In the genomic region with DNA sequence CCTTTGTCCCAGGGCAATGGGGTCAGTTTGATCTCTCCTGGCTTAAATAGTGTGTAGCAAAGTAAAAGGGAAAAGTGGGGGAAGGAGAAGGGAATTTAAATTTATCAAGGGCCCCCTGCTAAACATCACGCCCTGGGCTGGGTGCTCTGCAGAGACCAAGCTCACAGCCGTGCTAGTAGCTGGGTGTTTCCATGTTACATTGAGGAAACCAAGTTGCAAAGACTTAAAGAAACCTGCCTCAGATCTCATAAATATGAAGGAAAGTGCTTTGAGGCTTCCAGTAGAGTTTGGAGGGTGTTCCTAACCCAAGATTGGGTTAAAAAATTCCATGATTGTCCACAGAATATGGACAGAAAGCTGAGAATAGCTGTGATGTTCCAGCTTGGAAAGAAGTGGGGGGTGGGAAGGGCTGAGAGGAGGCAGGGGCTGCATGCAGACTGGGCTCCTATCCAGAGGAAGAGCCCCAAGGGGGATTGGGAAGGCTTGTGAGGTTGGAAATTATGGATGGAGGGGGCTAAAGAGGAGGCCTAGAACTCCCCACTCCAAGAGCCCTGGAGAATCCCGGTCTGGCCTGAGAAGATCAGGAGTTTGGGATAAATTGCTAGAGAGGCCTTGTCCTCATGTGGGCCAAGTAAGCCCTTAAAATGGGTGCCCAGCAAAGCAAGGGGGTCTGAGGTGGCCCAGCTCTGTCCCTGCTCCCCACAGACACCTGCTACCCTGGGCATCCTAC, we compare ENCODE assay signal across 12 cellular contexts. TPM values are rescaled to one million over a fixed set of nuclear protein-coding genes. Genes with fewer than 3 reads are reported as not detected.
DNase-seq lines count a peak whose midpoint lies in the region; ATAC-seq and TF ChIP-seq lines count a peak whose summit lies in the region.
"Had no signal": no experiment of that assay in that cellular context is flagged by ENCODE, and none has a peak within 500 bp of the region (broad histone marks: within the 10 kb centered on the region; RNA-seq: fewer than 3 reads in every experiment).

No MANE protein-coding gene starts in this region.

- peaks cover 10% of the 10 kb centered on the region for H3K4me1 Mint-ChIP-seq in stimulated activated naive CD8-positive, alpha-beta T cell treated with anti-CD3 and anti-CD28 coated beads, Interleukin-15, amount 100 ng/mL, for 72 hours
- H3K4me1 Mint-ChIP-seq: IgD-negative memory B cell had no signal

- no peak for TF ChIP-seq CTCF in hepatocyte (IDR thresholded peaks at IDR 0.05; ENCODE audit: poor library complexity)

- intact Hi-C loops in posterior vena cava (cut with DNase I) = no loop called here

- DNase-seq in stimulated activated naive CD8-positive, alpha-beta T cell treated with anti-CD3 and anti-CD28 coated beads, Interleukin-15, amount 100 ng/mL, for 72 hours = no peak
- no peak for DNase-seq in stimulated activated naive CD8-positive, alpha-beta T cell treated with anti-CD3 and anti-CD28 coated beads, Interleukin-15, Interleukin-2, amounts not matched to agents 100 U/mL and 50 U/mL, for 24 hours
- DNase-seq in hepatocyte (ENCODE audit: low spot score) (peak; percentile 52), posterior vena cava (ENCODE audit: low spot score) (peak; percentile 18), GM19238 (ENCODE audit: insufficient read length, low spot score) (no peak)
- DNase-seq: NCI-H1930, T-helper 9 cell had no signal

- WGBS in hepatocyte (ENCODE audit: low lambda C conversion rate, missing lambda C conversion rate) = 26% methylated on average over 3 of the region's 3 CpGs

- peak overlapping the region; percentile 98 for H3K27ac ChIP-seq in hepatocyte

- no peaks in the 10 kb centered on the region for H3K36me3 ChIP-seq in hepatocyte (replicated peaks; ENCODE audit: insufficient read depth, low read depth)
- H3K36me3 ChIP-seq: left lung had no signal

- H3K9me3 ChIP-seq in hepatocyte (ENCODE audit: low read depth) = no peaks in the 10 kb centered on the region
- H3K9me3 ChIP-seq: left lung had no signal

- H2AFZ ChIP-seq in hepatocyte = no peak overlapping the region

- no peak overlapping the region for H3K4me3 ChIP-seq in hepatocyte
- H3K4me3 ChIP-seq: left lung had no signal

- no peaks in the 10 kb centered on the region for H3K79me2 ChIP-seq in hepatocyte

- peak overlapping the region; percentile 20 to 79 for H3K27ac Mint-ChIP-seq in stimulated activated naive CD8-positive, alpha-beta T cell treated with anti-CD3 and anti-CD28 coated beads, Interleukin-15, amount 100 ng/mL, for 72 hours
- H3K27ac Mint-ChIP-seq: IgD-negative memory B cell had no signal

- no peaks in the 10 kb centered on the region for H3K9me2 ChIP-seq in hepatocyte (replicated peaks; ENCODE audit: insufficient read depth)

- H3K4me1 ChIP-seq in hepatocyte (ENCODE audit: insufficient read depth) = peaks cover 72% of the 10 kb centered on the region

- no peaks in the 10 kb centered on the region for H3K27me3 ChIP-seq in hepatocyte

- H4K20me1 ChIP-seq in hepatocyte (ENCODE audit: insufficient read depth, poor library complexity, severe bottlenecking) = no peaks in the 10 kb centered on the region

- H3K27me3 Mint-ChIP-seq in stimulated activated naive CD8-positive, alpha-beta T cell treated with anti-CD3 and anti-CD28 coated beads, Interleukin-15, amount 100 ng/mL, for 72 hours = peaks cover 51% of the 10 kb centered on the region

- peak overlapping the region; percentile 61 for H3K4me2 ChIP-seq in hepatocyte

- ATAC-seq in stimulated activated naive CD8-positive, alpha-beta T cell treated with anti-CD3 and anti-CD28 coated beads, Interleukin-15, amount 100 ng/mL, for 72 hours = no peak
- no peak for ATAC-seq in stimulated activated naive CD8-positive, alpha-beta T cell treated with anti-CD3 and anti-CD28 coated beads, Interleukin-15, Interleukin-2, amounts not matched to agents 100 U/mL and 50 U/mL, for 24 hours
- ATAC-seq in GM18873 (IDR thresholded peaks at IDR 0.05; ENCODE audit: low FRiP score, unreplicated experiment) = no peak
- no peak for ATAC-seq in HG03108 (IDR thresholded peaks at IDR 0.05; ENCODE audit: unreplicated experiment)
- ATAC-seq in GM21717 (IDR thresholded peaks at IDR 0.05; ENCODE audit: unreplicated experiment) = no peak

- H3K9me3 Mint-ChIP-seq in stimulated activated naive CD8-positive, alpha-beta T cell treated with anti-CD3 and anti-CD28 coated beads, Interleukin-15, amount 100 ng/mL, for 72 hours = no peaks in the 10 kb centered on the region

- no peak overlapping the region for H3K4me3 Mint-ChIP-seq in stimulated activated naive CD8-positive, alpha-beta T cell treated with anti-CD3 and anti-CD28 coated beads, Interleukin-15, amount 100 ng/mL, for 72 hours
- H3K4me3 Mint-ChIP-seq: IgD-negative memory B cell had no signal

RNA-seq across cellular contexts. Expression of gene OAF, which starts 25.0 kb away (rescaled TPM):
- total RNA-seq in hepatocyte = 63.9 and 72.4 TPM in 2 replicates
- polyA plus RNA-seq in hepatocyte = 73.0 and 102 TPM in 2 replicates
- total RNA-seq in posterior vena cava = 10 to 100 TPM; 44.1 to 82.6 TPM

RNA-seq across cellular contexts. Expression of gene TRIM29, which starts 47.9 kb away (rescaled TPM):
- total RNA-seq in hepatocyte = 7.7 and 11.2 TPM in 2 replicates
- 8.5 and 9.4 TPM in 2 replicates for polyA plus RNA-seq in hepatocyte
- total RNA-seq in posterior vena cava = 1 to 10 TPM; 8.5 to 8.7 TPM
- polyA plus RNA-seq: IgD-negative memory B cell had no signal

RNA-seq across cellular contexts. Expression of gene POU2F3, which starts 54.1 kb away (rescaled TPM):
- total RNA-seq in hepatocyte = 0.24 TPM in 1 of 2 replicates, not detected in the other
- 0.21 TPM in 1 of 2 replicates, not detected in the other for polyA plus RNA-seq in hepatocyte
- under 1 TPM; 0.19 to 0.33 TPM for total RNA-seq in posterior vena cava
- polyA plus RNA-seq: IgD-negative memory B cell had no signal

Comparison
In these comparisons a context has a peak if more than half of its experiments do, and no peak if none do; other contexts are left out.
1. DNase-seq: peak in hepatocyte (single experiment) and posterior vena cava (single experiment); none in stimulated activated naive CD8-positive, alpha-beta T cell treated with anti-CD3 and anti-CD28 coated beads, Interleukin-15, amount 100 ng/mL, for 72 hours (0 of 2), stimulated activated naive CD8-positive, alpha-beta T cell treated with anti-CD3 and anti-CD28 coated beads, Interleukin-15, Interleukin-2, amounts not matched to agents 100 U/mL and 50 U/mL, for 24 hours (single experiment) and GM19238 (single experiment).